26 cellular contexts compared by ENCODE assay signal in genomic region chr7:73442903-73443542, GRCh38. TPM values are rescaled to one million over a fixed set of nuclear protein-coding genes. Genes with fewer than 3 reads are reported as not detected.
DNase-seq lines count a peak whose midpoint lies in the region; ATAC-seq and TF ChIP-seq lines count a peak whose summit lies in the region.
"Had no signal": no experiment of that assay in that cellular context is flagged by ENCODE, and none has a peak within 500 bp of the region (broad histone marks: within the 10 kb centered on the region; RNA-seq: fewer than 3 reads in every experiment).

No MANE protein-coding gene starts in this region.

- no peak for TF ChIP-seq POLR2A in testis (IDR thresholded peaks at IDR 0.05)

- H3K27ac ChIP-seq in RWPE1 (peak overlapping the region; percentile 9), testis (no peak overlapping the region), Karpas-422 (ENCODE audit: low read length) (no peak overlapping the region), caudate nucleus (ENCODE audit: low read depth, low read length) (no peak overlapping the region)
- H3K27ac ChIP-seq: BLaER1, epithelial cell of prostate, heart right ventricle, upper lobe of right lung, WERI-Rb-1 had no signal

- H3K36me3 Mint-ChIP-seq in activated naive CD4-positive, alpha-beta T cell treated with anti-CD3 and anti-CD28 coated beads, Interleukin-2, amount 50 U/mL, for 24 hours, result peaks cover 9% of the 10 kb centered on the region

- intact Hi-C loops in testis (cut with DNase I; ENCODE audit: low total_unique reads), result no loop called here
- intact Hi-C loops in mucosa of descending colon (cut with DNase I, micrococcal nuclease), result no loop called here

- no peak overlapping the region for H3K4me2 ChIP-seq in Karpas-422 (ENCODE audit: low read depth, low read length, poor library complexity, severe bottlenecking)
- H3K4me2 ChIP-seq: BLaER1, SK-N-SH had no signal

- H3K27ac Mint-ChIP-seq in activated naive CD4-positive, alpha-beta T cell treated with anti-CD3 and anti-CD28 coated beads, Interleukin-2, amount 50 U/mL, for 24 hours, result peak overlapping the region; percentile 23
- H3K27ac Mint-ChIP-seq: T-helper 2 cell treated with Interferon-gamma antibody and Interleukin-4, amounts not matched to agents 5 μg/mL and 100 μg/mL, for 36 hours had no signal

- H3K4me1 ChIP-seq in testis (no peaks in the 10 kb centered on the region), Karpas-422 (ENCODE audit: low read length) (no peaks in the 10 kb centered on the region), mucosa of descending colon (ENCODE audit: low read depth) (no peaks in the 10 kb centered on the region)

- H2AFZ ChIP-seq in Karpas-422 (ENCODE audit: low read length), result no peak overlapping the region

- POLR2A ChIA-PET in RWPE1 (lab: Yijun Ruan, JAX; ENCODE audit: low non-redundant PET), result interaction anchor here (0.6 kb wide), 1 partner anchor 26 kb away, joined by 3 read pairs; no protein-coding TSS in a partner anchor

- no peaks in the 10 kb centered on the region for H3K4me1 Mint-ChIP-seq in activated naive CD4-positive, alpha-beta T cell treated with anti-CD3 and anti-CD28 coated beads, Interleukin-2, amount 50 U/mL, for 24 hours

- H4K20me1 ChIP-seq in Karpas-422 (ENCODE audit: insufficient read depth, low read depth, low read length), result peaks cover 40% of the 10 kb centered on the region

- no peak for DNase-seq in activated naive CD4-positive, alpha-beta T cell treated with anti-CD3 and anti-CD28 coated beads, Interleukin-2, amount 50 U/mL, for 16 hours
- DNase-seq in RWPE1 (ENCODE audit: low spot score) (no peak), mesenteric fat pad (ENCODE audit: low spot score) (peak; percentile 81), testis (peak; percentile 12), Karpas-422 (no peak), caudate nucleus (lab: John Stamatoyannopoulos, UW) (no peak), mucosa of descending colon (no peak)
- DNase-seq: ACHN; activated CD8-positive, alpha-beta memory T cell treated with anti-CD3 and anti-CD28 coated beads, Interleukin-2, amount 50 U/mL, for 48 hours; activated gamma-delta T cell treated with Interleukin-2 at 50 U/mL for 16 hours; central memory CD4-positive, alpha-beta T cell; GDM1; HCEC 1CT; heart right ventricle; immature natural killer cell; IMR-90; left ventricle myocardium superior; NCI-H524 treated with DMSO at 0.1 percent for 48 hours; SK-N-SH; stimulated activated CD4-positive, alpha-beta T cell treated with anti-CD3 and anti-CD28 coated beads, Interleukin-4, amount 100 ng/mL, for 1 hour; WERI-Rb-1 had no signal

- no peak overlapping the region for H3K9ac ChIP-seq in Karpas-422 (ENCODE audit: low read length)
- H3K9ac ChIP-seq: BLaER1, SK-N-SH had no signal

- 79 to 84% methylated on average over 8 to 11 of the region's 11 CpGs for WGBS in testis, 2 donors

- no peaks in the 10 kb centered on the region for H3K9me3 Mint-ChIP-seq in activated naive CD4-positive, alpha-beta T cell treated with anti-CD3 and anti-CD28 coated beads, Interleukin-2, amount 50 U/mL, for 24 hours
- H3K9me3 Mint-ChIP-seq: immature natural killer cell; T-helper 2 cell treated with Interferon-gamma antibody and Interleukin-4, amounts not matched to agents 5 μg/mL and 100 μg/mL, for 36 hours had no signal

- H3K27me3 ChIP-seq in testis (no peaks in the 10 kb centered on the region), Karpas-422 (ENCODE audit: low read length) (no peaks in the 10 kb centered on the region)
- H3K27me3 ChIP-seq: BLaER1, heart right ventricle, upper lobe of right lung had no signal

- H3K4me3 ChIP-seq in testis (no peak overlapping the region), Karpas-422 (ENCODE audit: low read length) (no peak overlapping the region), mucosa of descending colon (no peak overlapping the region)
- H3K4me3 ChIP-seq: BLaER1, heart right ventricle, upper lobe of right lung had no signal

- no peaks in the 10 kb centered on the region for H3K36me3 ChIP-seq in testis (ENCODE audit: low read depth, missing control alignments)
- H3K36me3 ChIP-seq in Karpas-422 (ENCODE audit: insufficient read depth, low read length), result peaks cover 51% of the 10 kb centered on the region
- peaks cover 38% of the 10 kb centered on the region for H3K36me3 ChIP-seq in mucosa of descending colon (ENCODE audit: low read depth)

- no peak for TF ChIP-seq CTCF in RWPE1 (conservative IDR thresholded peaks at IDR 0.05; ENCODE audit: low read depth)
- no peak for TF ChIP-seq CTCF in testis (IDR thresholded peaks at IDR 0.05)
- no peak for TF ChIP-seq CTCF in mucosa of descending colon (IDR thresholded peaks at IDR 0.05)

- H3K9me3 ChIP-seq in testis (no peaks in the 10 kb centered on the region), Karpas-422 (ENCODE audit: low read length) (no peaks in the 10 kb centered on the region), mucosa of descending colon (no peaks in the 10 kb centered on the region)
- H3K9me3 ChIP-seq: BLaER1, heart right ventricle, SK-N-SH, upper lobe of right lung had no signal

- H3K4me3 Mint-ChIP-seq in activated naive CD4-positive, alpha-beta T cell treated with anti-CD3 and anti-CD28 coated beads, Interleukin-2, amount 50 U/mL, for 24 hours, result no peak overlapping the region
- H3K4me3 Mint-ChIP-seq: immature natural killer cell; T-helper 2 cell treated with Interferon-gamma antibody and Interleukin-4, amounts not matched to agents 5 μg/mL and 100 μg/mL, for 36 hours had no signal

- H3K9me2 ChIP-seq in Karpas-422 (replicated peaks; ENCODE audit: insufficient read depth, low read length), result no peaks in the 10 kb centered on the region
- H3K9me2 ChIP-seq: SK-N-SH had no signal

- H3K79me2 ChIP-seq in Karpas-422 (ENCODE audit: low read length), result no peaks in the 10 kb centered on the region

- no peaks in the 10 kb centered on the region for H3K27me3 Mint-ChIP-seq in activated naive CD4-positive, alpha-beta T cell treated with anti-CD3 and anti-CD28 coated beads, Interleukin-2, amount 50 U/mL, for 24 hours

- CTCF ChIA-PET in RWPE1 (lab: Yijun Ruan, JAX), result no interaction called here

- ATAC-seq in mucosa of descending colon, result no peak
- ATAC-seq: heart right ventricle, left ventricle myocardium superior had no signal

RNA-seq across cellular contexts. Expression of gene FZD9, which starts 9.4 kb away (rescaled TPM):
- total RNA-seq in mesenteric fat pad (0.77 TPM), testis (1 to 10 TPM; 5.6 to 8.3 TPM), mucosa of descending colon (under 1 TPM in 2 of 3 donors, not detected in 1; 0.12 to 0.47 TPM)
- 4.2 TPM for polyA plus RNA-seq in testis (ENCODE audit: insufficient read depth, low read depth, low replicate concordance)
- not detected in 2 replicates for total RNA-seq in Karpas-422 (2014; rRNA removed; shearing (Covaris generic); ENCODE audit: low replicate concordance)

Comparison
In these comparisons a context has a peak if more than half of its experiments do, and no peak if none do; other contexts are left out.
1. DNase-seq: peak in mesenteric fat pad (single experiment) and testis (single experiment); none in activated naive CD4-positive, alpha-beta T cell treated with anti-CD3 and anti-CD28 coated beads, Interleukin-2, amount 50 U/mL, for 16 hours (single experiment), RWPE1 (single experiment), Karpas-422 (single experiment), caudate nucleus (0 of 61) and mucosa of descending colon (0 of 3).